Comparison of ENCODE assay signal across 13 cellular contexts in the genomic region with DNA sequence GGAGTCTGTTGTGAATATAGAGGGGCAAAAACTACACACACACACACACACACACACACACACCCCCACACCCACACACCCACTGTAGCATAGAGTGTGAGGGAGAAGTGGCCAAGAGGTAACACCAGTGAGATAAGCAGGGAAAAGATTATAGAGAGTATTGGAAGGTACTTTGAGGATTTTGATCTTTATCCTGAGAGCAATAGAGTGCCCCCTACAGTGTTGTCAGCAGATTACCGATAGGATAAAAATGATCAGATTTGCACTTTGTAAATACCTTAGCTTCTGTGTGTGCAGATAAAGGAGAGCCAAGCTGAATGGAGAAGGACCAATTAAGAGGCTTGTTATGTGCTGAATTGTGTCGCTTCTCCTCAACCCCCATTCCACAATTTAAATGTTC. TPM values are rescaled to one million over a fixed set of nuclear protein-coding genes. Genes with fewer than 3 reads are reported as not detected.
A peak's percentile ranks its signal among the peaks of the same experiment; 100 is the strongest.
DNase-seq lines count a peak whose midpoint lies in the region; ATAC-seq and TF ChIP-seq lines count a peak whose summit lies in the region.
"Had no signal": no experiment of that assay in that cellular context is flagged by ENCODE, and none has a peak within 500 bp of the region (broad histone marks: within the 10 kb centered on the region; RNA-seq: fewer than 3 reads in every experiment).

No MANE protein-coding gene starts in this region.

- no peaks in the 10 kb centered on the region for H3K36me3 ChIP-seq in MM.1S (replicated peaks; ENCODE audit: insufficient read depth, low read length)
- peaks cover 8% of the 10 kb centered on the region for H3K36me3 ChIP-seq in endodermal cell (ENCODE audit: control insufficient read depth, insufficient read depth, low read length)

- peaks cover 46% of the 10 kb centered on the region for H3K27me3 Mint-ChIP-seq in endodermal cell (ENCODE audit: insufficient read depth)
- H3K27me3 Mint-ChIP-seq: activated CD8-positive, alpha-beta memory T cell treated with anti-CD3 and anti-CD28 coated beads, Interleukin-2, amount 10 ng/mL, durations not matched to agents 7 days and 5 days; natural killer cell treated with Interleukin-12 subunit alpha and Interleukin-12 subunit beta and Interleukin-15 and Interleukin-18, amount 100 ng/mL, for 72 hours had no signal

- DNase-seq in NCI-H748 (lab: John Stamatoyannopoulos, UW; ENCODE audit: unreplicated experiment) (peak; percentile 14), NCI-H748 treated with DMSO at 0.1 percent for 48 hours (lab: John Stamatoyannopoulos, UW) (no peak), MM.1S (no peak), endodermal cell (peak; percentile 39), NCI-H2171 treated with DMSO at 0.1 percent for 48 hours (lab: John Stamatoyannopoulos, UW) (no peak), A172 (ENCODE audit: low spot score) (no peak)
- DNase-seq in stimulated activated effector memory CD8-positive, alpha-beta T cell treated with anti-CD3 and anti-CD28 coated beads, Interleukin-12 subunit alpha, Interleukin-12 subunit beta, amount 100 ng/mL, for 72 hours (ENCODE audit: low spot score in 2 of 2), result no peak
- DNase-seq: activated CD8-positive, alpha-beta memory T cell treated with anti-CD3 and anti-CD28 coated beads, Interleukin-2, amount 10 ng/mL, durations not matched to agents 7 days and 5 days; amniotic stem cell; NCI-H1105 had no signal

- no peaks in the 10 kb centered on the region for H3K79me2 ChIP-seq in MM.1S (ENCODE audit: low read length)

- H4K20me1 ChIP-seq in MM.1S (ENCODE audit: insufficient read depth, low read length), result no peaks in the 10 kb centered on the region; the same call in 1 of the 2 replicates

- TF ChIP-seq CTCF in MM.1S (IDR thresholded peaks at IDR 0.05; ENCODE audit: low read length) (peak; percentile 19), endodermal cell (conservative IDR thresholded peaks at IDR 0.05) (peak; percentile 63)

- H3K4me2 ChIP-seq in MM.1S (ENCODE audit: low read depth, low read length), result no peak overlapping the region

- H3K4me3 ChIP-seq in MM.1S (ENCODE audit: low read length) (no peak overlapping the region), endodermal cell (ENCODE audit: low read length) (no peak overlapping the region)

- H3K9ac ChIP-seq in MM.1S (ENCODE audit: low read length) (no peak overlapping the region), endodermal cell (ENCODE audit: extremely low read depth, low read length, poor library complexity, severe bottlenecking) (no peak overlapping the region)

- H3K27ac ChIP-seq in MM.1S (ENCODE audit: low read length) (no peak overlapping the region), endodermal cell (ENCODE audit: low read depth, low read length) (no peak overlapping the region)

- H3K9me3 ChIP-seq in MM.1S (replicated peaks; ENCODE audit: insufficient read depth, low read length) (no peaks in the 10 kb centered on the region), endodermal cell (ENCODE audit: control insufficient read depth, low read length) (no peaks in the 10 kb centered on the region)

- no peak overlapping the region for H2AFZ ChIP-seq in MM.1S (ENCODE audit: low read length)

- no peaks in the 10 kb centered on the region for H3K9me2 ChIP-seq in MM.1S (replicated peaks; ENCODE audit: insufficient read depth, low read length)

- H3K36me3 Mint-ChIP-seq in endodermal cell (ENCODE audit: low read depth), result peaks cover 7% of the 10 kb centered on the region
- H3K36me3 Mint-ChIP-seq in stimulated activated effector memory CD8-positive, alpha-beta T cell treated with anti-CD3 and anti-CD28 coated beads, Interleukin-12 subunit alpha, Interleukin-12 subunit beta, amount 100 ng/mL, for 72 hours, result peaks cover 12% of the 10 kb centered on the region
- H3K36me3 Mint-ChIP-seq: natural killer cell treated with Interleukin-12 subunit alpha and Interleukin-12 subunit beta and Interleukin-15 and Interleukin-18, amount 100 ng/mL, for 72 hours had no signal

- no peaks in the 10 kb centered on the region for H3F3A ChIP-seq in MM.1S (ENCODE audit: insufficient read depth, low read length)

- no peaks in the 10 kb centered on the region for H3K9me3 Mint-ChIP-seq in endodermal cell
- no peaks in the 10 kb centered on the region for H3K9me3 Mint-ChIP-seq in stimulated activated effector memory CD8-positive, alpha-beta T cell treated with anti-CD3 and anti-CD28 coated beads, Interleukin-12 subunit alpha, Interleukin-12 subunit beta, amount 100 ng/mL, for 72 hours
- H3K9me3 Mint-ChIP-seq: natural killer cell treated with Interleukin-12 subunit alpha and Interleukin-12 subunit beta and Interleukin-15 and Interleukin-18, amount 100 ng/mL, for 72 hours; T-helper 2 cell treated with Interferon-gamma antibody and Interleukin-4, amounts not matched to agents 5 μg/mL and 100 μg/mL, for 36 hours had no signal

- peaks cover 8% of the 10 kb centered on the region for H3K4me1 Mint-ChIP-seq in endodermal cell
- H3K4me1 Mint-ChIP-seq in stimulated activated effector memory CD8-positive, alpha-beta T cell treated with anti-CD3 and anti-CD28 coated beads, Interleukin-12 subunit alpha, Interleukin-12 subunit beta, amount 100 ng/mL, for 72 hours, result no peaks in the 10 kb centered on the region

- H3K4me1 ChIP-seq in MM.1S (ENCODE audit: low read length) (no peaks in the 10 kb centered on the region), endodermal cell (ENCODE audit: control insufficient read depth, insufficient read depth, low read length) (peaks cover 6% of the 10 kb centered on the region)

- H3K27ac Mint-ChIP-seq in endodermal cell, result no peak overlapping the region
- H3K27ac Mint-ChIP-seq in stimulated activated effector memory CD8-positive, alpha-beta T cell treated with anti-CD3 and anti-CD28 coated beads, Interleukin-12 subunit alpha, Interleukin-12 subunit beta, amount 100 ng/mL, for 72 hours, result peak overlapping the region; percentile 32
- H3K27ac Mint-ChIP-seq: activated CD8-positive, alpha-beta memory T cell treated with anti-CD3 and anti-CD28 coated beads, Interleukin-2, amount 10 ng/mL, durations not matched to agents 7 days and 5 days; T-helper 2 cell treated with Interferon-gamma antibody and Interleukin-4, amounts not matched to agents 5 μg/mL and 100 μg/mL, for 36 hours had no signal

- no peak overlapping the region for H3K4me3 Mint-ChIP-seq in endodermal cell
- H3K4me3 Mint-ChIP-seq in stimulated activated effector memory CD8-positive, alpha-beta T cell treated with anti-CD3 and anti-CD28 coated beads, Interleukin-12 subunit alpha, Interleukin-12 subunit beta, amount 100 ng/mL, for 72 hours, result no peak overlapping the region
- H3K4me3 Mint-ChIP-seq: activated CD8-positive, alpha-beta memory T cell treated with anti-CD3 and anti-CD28 coated beads, Interleukin-2, amount 10 ng/mL, durations not matched to agents 7 days and 5 days; natural killer cell treated with Interleukin-12 subunit alpha and Interleukin-12 subunit beta and Interleukin-15 and Interleukin-18, amount 100 ng/mL, for 72 hours; T-helper 2 cell treated with Interferon-gamma antibody and Interleukin-4, amounts not matched to agents 5 μg/mL and 100 μg/mL, for 36 hours had no signal

- ATAC-seq in stimulated activated effector memory CD8-positive, alpha-beta T cell treated with anti-CD3 and anti-CD28 coated beads, Interleukin-12 subunit alpha, Interleukin-12 subunit beta, amount 100 ng/mL, for 72 hours, result no peak
- ATAC-seq in GM21528 (IDR thresholded peaks at IDR 0.05; ENCODE audit: low FRiP score, unreplicated experiment), result no peak
- ATAC-seq: activated CD8-positive, alpha-beta memory T cell treated with anti-CD3 and anti-CD28 coated beads, Interleukin-2, amount 10 ng/mL, durations not matched to agents 7 days and 5 days; natural killer cell treated with Interleukin-12 subunit alpha and Interleukin-12 subunit beta and Interleukin-15 and Interleukin-18, amount 100 ng/mL, for 72 hours had no signal

- H3K27me3 ChIP-seq in MM.1S (replicated peaks; ENCODE audit: insufficient read depth, low read length) (no peaks in the 10 kb centered on the region), endodermal cell (ENCODE audit: control insufficient read depth, insufficient read depth, low read length, poor library complexity, severe bottlenecking) (peaks cover 41% of the 10 kb centered on the region)

- WGBS in endodermal cell (ENCODE audit: insufficient coverage in 1 of 2, insufficient read length in 1 of 2), 2 experiments, result 74% methylated on average over 1 of the region's 2 CpGs; no CpG with 5 or more reads in 1 of the 2 experiments

RNA-seq across cellular contexts. Expression of a gene that starts 32.3 kb away (rescaled TPM):
- total RNA-seq in endodermal cell, result 10 to 100 TPM; 37.7 to 44.2 TPM
- 35.4 TPM for polyA plus RNA-seq in endodermal cell (2013, experiment 1 of 2)
- polyA plus RNA-seq in endodermal cell (2013, experiment 2 of 2), result 35.7 TPM
- 85.1 and 86.5 TPM in 2 replicates for total RNA-seq in A172 (2014; rRNA removed; shearing (Covaris generic))

Comparison
In these comparisons a context has a peak if more than half of its experiments do, and no peak if none do; other contexts are left out.
1. DNase-seq: peak in NCI-H748 (single experiment) and endodermal cell (single experiment); none in NCI-H748 treated with DMSO at 0.1 percent for 48 hours (single experiment), MM.1S (single experiment), stimulated activated effector memory CD8-positive, alpha-beta T cell treated with anti-CD3 and anti-CD28 coated beads, Interleukin-12 subunit alpha, Interleukin-12 subunit beta, amount 100 ng/mL, for 72 hours (0 of 2), NCI-H2171 treated with DMSO at 0.1 percent for 48 hours (single experiment) and A172 (single experiment).